8 cellular contexts compared by ENCODE assay signal in the genomic region with DNA sequence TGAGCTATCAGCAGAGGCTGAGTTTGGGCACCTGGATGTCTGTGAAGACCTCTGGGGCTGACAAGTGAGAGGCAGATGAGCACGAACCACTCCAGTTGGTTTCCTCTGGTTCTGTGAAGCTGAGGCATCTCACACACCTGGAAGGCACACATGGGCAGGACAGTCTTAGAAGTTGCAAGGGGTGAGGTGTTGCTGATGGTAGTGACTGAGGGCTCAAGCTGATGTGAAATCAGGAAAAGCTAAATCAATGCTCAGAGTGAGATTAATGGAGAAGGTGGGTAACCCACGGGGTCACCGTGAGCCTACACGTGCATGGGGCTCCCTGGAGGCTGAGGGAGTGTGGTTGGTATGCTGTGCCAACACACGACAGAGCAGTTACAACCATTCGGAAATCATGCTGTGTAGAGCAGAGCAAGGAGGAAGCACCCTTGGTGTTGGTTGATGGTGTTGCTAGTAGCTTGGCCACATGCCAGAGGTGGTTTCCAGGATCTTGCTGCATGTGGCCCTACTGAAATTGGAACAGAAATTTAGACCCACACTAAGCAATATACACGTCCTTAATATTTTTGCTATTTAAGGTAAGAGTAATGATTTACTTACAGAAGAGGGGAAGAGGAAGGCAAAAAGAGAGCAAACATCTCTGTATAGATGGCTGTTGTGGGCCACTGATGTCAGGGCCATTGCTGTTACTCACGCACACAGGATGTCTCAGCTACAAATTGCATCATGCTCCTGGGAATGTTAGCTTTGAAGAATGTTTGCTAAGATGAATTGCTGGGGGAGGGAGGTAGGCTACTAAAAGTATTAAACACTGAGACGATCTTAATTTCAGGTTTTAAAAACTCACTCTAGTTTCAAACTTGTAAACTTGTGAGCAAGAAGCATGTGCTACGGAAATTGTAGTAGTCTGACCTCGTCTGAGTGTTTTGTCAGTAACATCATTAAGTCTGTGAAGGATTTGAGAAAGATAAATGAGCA.
DNase-seq lines count a peak whose midpoint lies in the region; ATAC-seq and TF ChIP-seq lines count a peak whose summit lies in the region.

No MANE protein-coding gene starts in this region.

- DNase-seq in Right ventricle myocardium inferior (ENCODE audit: missing footprints) (no peak), cardiac septum (ENCODE audit: low spot score) (no peak), HK-2 (ENCODE audit: unreplicated experiment) (peak; percentile 58), amniotic epithelial cell (ENCODE audit: low read depth) (peak; percentile 97), left lobe of liver (ENCODE audit: low spot score) (no peak), nephron progenitor cell (no peak), cerebellar nuclear complex (lab: John Stamatoyannopoulos, UW) (no peak)

- no peak overlapping the region for H3K27ac Mint-ChIP-seq in nephron progenitor cell

- H3K9me3 Mint-ChIP-seq in nephron progenitor cell = no peaks in the 10 kb centered on the region

- peaks cover 17% of the 10 kb centered on the region for H3K27me3 Mint-ChIP-seq in nephron progenitor cell (ENCODE audit: low read depth, poor library complexity)

- H3K4me1 Mint-ChIP-seq in nephron progenitor cell = peaks cover 20% of the 10 kb centered on the region

- H3K36me3 Mint-ChIP-seq in nephron progenitor cell (ENCODE audit: low read depth) = no peaks in the 10 kb centered on the region

- H3K4me3 Mint-ChIP-seq in nephron progenitor cell = no peak overlapping the region

- intact Hi-C loops in Right ventricle myocardium inferior (cut with DNase I) (loop anchor here (10.0 kb wide), 1 partner anchor 848 kb away; the partner anchor contains the start of gene ENC1), cardiac septum (cut with DNase I) (loop anchor here (10.0 kb wide), 1 partner anchor 848 kb away; the partner anchor contains the start of gene ENC1)

- no peak for TF ChIP-seq CTCF in nephron progenitor cell (IDR thresholded peaks at IDR 0.05)

- ATAC-seq in Right ventricle myocardium inferior (peak; percentile 56), left lobe of liver (peak; percentile 7), GM21360 (IDR thresholded peaks at IDR 0.05; ENCODE audit: unreplicated experiment) (no peak)

Comparison
In these comparisons a context has a peak if more than half of its experiments do, and no peak if none do; other contexts are left out.
1. DNase-seq: peak in HK-2 (single experiment) and amniotic epithelial cell (single experiment); none in Right ventricle myocardium inferior (single experiment), cardiac septum (single experiment), left lobe of liver (single experiment), nephron progenitor cell (single experiment) and cerebellar nuclear complex (0 of 2).